In the genomic region with DNA sequence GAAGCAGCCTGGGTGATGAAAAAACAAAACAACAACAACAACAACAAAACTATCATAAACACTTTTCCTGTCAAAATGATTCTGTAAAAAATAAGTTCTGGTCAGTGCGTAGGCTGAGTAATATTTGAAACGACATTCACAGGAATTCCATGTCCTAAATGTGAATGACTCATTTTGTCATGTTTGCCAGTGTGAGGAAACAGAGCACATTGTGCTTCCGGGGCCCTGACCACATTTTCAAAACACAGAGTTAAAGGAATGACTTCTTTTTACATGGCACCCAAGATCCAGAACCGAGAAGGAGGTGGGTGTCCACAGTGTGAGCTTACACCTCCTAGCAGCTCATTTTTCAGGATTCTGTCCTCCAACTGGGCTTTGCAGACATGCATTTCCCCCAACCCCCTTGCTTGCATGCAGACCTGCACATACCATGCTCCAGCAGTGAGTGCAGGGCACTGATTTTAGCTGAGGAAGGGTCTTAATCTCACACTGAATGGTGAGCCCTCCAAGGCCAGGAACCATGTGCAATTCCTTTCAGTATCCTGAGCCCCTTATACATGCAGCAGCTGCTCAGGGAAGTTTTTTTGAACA, we compare ENCODE assay signal across 10 cellular contexts. TPM values are rescaled to one million over a fixed set of nuclear protein-coding genes. Genes with fewer than 3 reads are reported as not detected.
DNase-seq lines count a peak whose midpoint lies in the region; ATAC-seq and TF ChIP-seq lines count a peak whose summit lies in the region.
"Had no signal": no experiment of that assay in that cellular context is flagged by ENCODE, and none has a peak within 500 bp of the region (broad histone marks: within the 10 kb centered on the region; RNA-seq: fewer than 3 reads in every experiment).

No MANE protein-coding gene starts in this region.

- in situ Hi-C loops in transverse colon (cut with MboI; ENCODE audit: low pct_ligation_motif_present in 1 of 4, low pct_unique_long_range_greater_than_20kb in 1 of 4, low sequenced_read_pairs in 3 of 4) = no loop called here

- WGBS in body of pancreas, 2 donors = 50 to 61% methylated on average over 4 of the region's 4 CpGs
- 0 to 16% methylated on average over 1 to 4 of the region's 4 CpGs for WGBS in transverse colon (ENCODE audit: low coverage in 1 of 2), 2 donors

- H3K4me3 ChIP-seq in body of pancreas (no peak overlapping the region), transverse colon (peak overlapping the region in 3 of 4 donors; percentile 32 to 54 (median 37)), coronary artery (no peak overlapping the region)

- peak overlapping the region in 1 of 4 donors; percentile 46 for H3K27ac ChIP-seq in body of pancreas
- peak overlapping the region; percentile 73 to 86 (median 84) for H3K27ac ChIP-seq in transverse colon
- H3K27ac ChIP-seq in coronary artery = peak overlapping the region in 1 of 2 donors; percentile 36

- peak; percentile 69 for DNase-seq in HT1080 (ENCODE audit: low read depth)
- DNase-seq in body of pancreas = peak in 1 of 4 donors; percentile 40
- no peak for DNase-seq in left lobe of liver (ENCODE audit: low spot score)
- no peak for DNase-seq in transverse colon
- no peak for DNase-seq in hypothalamus (lab: John Stamatoyannopoulos, UW)
- DNase-seq in coronary artery (ENCODE audit: low spot score) = no peak
- DNase-seq in activated T-cell treated with anti-CD3 and anti-CD28 coated beads, Interleukin-2, amount 50 U/mL, for 1 hour = no peak
- DNase-seq: naive B cell; NK-92 treated with Interleukin-12 subunit alpha and Interleukin-12 subunit beta, amount 100 ng/mL, for 24 hours; stimulated activated naive CD4-positive, alpha-beta T cell treated with Interleukin-2 at 50 U/mL for 16 hours had no signal

- H3K36me3 ChIP-seq in body of pancreas (replicated peaks in 1 of 2; ENCODE audit: insufficient read depth in 1 of 2, low read depth in 2 of 2) (no peaks in the 10 kb centered on the region), transverse colon (no peaks in the 10 kb centered on the region)

- TF ChIP-seq POLR2A in body of pancreas (IDR thresholded peaks at IDR 0.05) = no peak
- TF ChIP-seq POLR2A in transverse colon (IDR thresholded peaks at IDR 0.05) = no peak

- TF ChIP-seq EP300 in transverse colon (IDR thresholded peaks at IDR 0.05; ENCODE audit: low read depth) = no peak

- H3K9me3 ChIP-seq in body of pancreas (no peaks in the 10 kb centered on the region), transverse colon (no peaks in the 10 kb centered on the region)

- TF ChIP-seq CTCF in body of pancreas (IDR thresholded peaks at IDR 0.05) (no peak), transverse colon (IDR thresholded peaks at IDR 0.05) (no peak), coronary artery (IDR thresholded peaks at IDR 0.05) (no peak)

- intact Hi-C loops in body of pancreas (cut with DNase I) = no loop called here
- intact Hi-C loops in transverse colon (cut with DNase I; ENCODE audit: low total_unique reads) = no loop called here

- H3K27me3 ChIP-seq in body of pancreas (no peaks in the 10 kb centered on the region), transverse colon (no peaks in the 10 kb centered on the region)

- H3K4me1 ChIP-seq in body of pancreas (no peaks in the 10 kb centered on the region), transverse colon (peaks cover 4 to 65% (median 33%) of the 10 kb centered on the region in 4 donors)

- ATAC-seq in body of pancreas (peak; percentile 12), left lobe of liver (peak; percentile 4)

RNA-seq across cellular contexts. Expression of a gene that starts 3.0 kb away (rescaled TPM):
- total RNA-seq in HT1080 (2014; rRNA removed; shearing (Covaris generic)) = not detected in 2 replicates
- not detected in 2 replicates for polyA plus RNA-seq in HT1080 (2015; cell fraction: cytosol; rRNA removed)
- polyA plus RNA-seq in HT1080 (2015; cell fraction: nucleus; rRNA removed) = not detected in 2 replicates
- total RNA-seq in body of pancreas = under 1 TPM in 1 of 2 donors, not detected in 1; 0.26 TPM
- total RNA-seq in left lobe of liver = 25.1 TPM
- 100 to 1,000 TPM in 2 of 4 donors, 10 to 100 TPM in 2; 35.2 to 167 (median 77.1) TPM for total RNA-seq in transverse colon

RNA-seq across cellular contexts. Expression of a gene that starts 17.2 kb away (rescaled TPM):
- total RNA-seq in HT1080 (2014; rRNA removed; shearing (Covaris generic)) = 24.6 and 32.0 TPM in 2 replicates
- polyA plus RNA-seq in HT1080 (2015; cell fraction: cytosol; rRNA removed) = 10.1 and 14.3 TPM in 2 replicates
- polyA plus RNA-seq in HT1080 (2015; cell fraction: nucleus; rRNA removed) = 23.4 and 33.9 TPM in 2 replicates
- total RNA-seq in body of pancreas (1 to 10 TPM; 6.5 to 8.9 TPM), left lobe of liver (1.6 TPM), transverse colon (10 to 100 TPM; 25.7 to 43.6 (median 26.7) TPM)

Comparison
In these comparisons a context has a peak if more than half of its experiments do, and no peak if none do; other contexts are left out.
1. H3K4me3 ChIP-seq: peak in transverse colon (3 of 4); none in body of pancreas (0 of 2) and coronary artery (single experiment).
2. RNA of a gene that starts 3.0 kb away (total RNA-seq): 35.2 to 167 TPM in transverse colon and 25.1 TPM in left lobe of liver (single experiment); 0.26 TPM in body of pancreas and not detected in HT1080; every median in the first group is over 10 times any median in the second.